8 cellular contexts compared by ENCODE assay signal in genomic region chr6:83221886-83222479, GRCh38. TPM values are rescaled to one million over a fixed set of nuclear protein-coding genes. Genes with fewer than 3 reads are reported as not detected.
DNase-seq lines count a peak whose midpoint lies in the region; ATAC-seq, FAIRE-seq and TF ChIP-seq lines count a peak whose summit lies in the region.

No MANE protein-coding gene starts in this region.

- peaks cover 3 to 12% of the 10 kb centered on the region in 2 donors for H3K4me1 ChIP-seq in thoracic aorta (ENCODE audit: control insufficient read depth in 1 of 2, low read depth in 2 of 2)

- in situ Hi-C loops in SK-MEL-5 (cut with HindIII; ENCODE audit: low pct_unique_long_range_greater_than_20kb, low sequenced_read_pairs): loop anchor here (25.0 kb wide), 1 partner anchor 290 kb away; the partner anchor contains the start of gene PRSS35

- peak; percentile 50 for TF ChIP-seq CTCF in thoracic aorta (IDR thresholded peaks at IDR 0.05)

- H3K27ac ChIP-seq in thoracic aorta: no peak overlapping the region

- no peaks in the 10 kb centered on the region for H3K36me3 ChIP-seq in thoracic aorta
- peaks cover 4% of the 10 kb centered on the region for H3K36me3 ChIP-seq in MG63

- DNase-seq in SHP77 (lab: John Stamatoyannopoulos, UW) (peak; percentile 15 to 16), SHP77 treated with DMSO at 0.1 percent for 48 hours (lab: John Stamatoyannopoulos, UW) (no peak), Kasumi-1 (lab: John Stamatoyannopoulos, UW) (peak; percentile 56 to 73), SK-MEL-5 (ENCODE audit: low read depth, low spot score) (peak; percentile 57), frontal cortex (ENCODE audit: low spot score in 2 of 2) (no peak), thoracic aorta (ENCODE audit: low spot score) (no peak), MG63 (no peak), ecto neural progenitor cell (ENCODE audit: low spot score) (no peak)

- ATAC-seq in thoracic aorta (ENCODE audit: insufficient number of reproducible peaks, low FRiP score, low read depth): no peak

- H3K27me3 ChIP-seq in thoracic aorta (replicated peaks; ENCODE audit: insufficient read depth) (no peaks in the 10 kb centered on the region), MG63 (no peaks in the 10 kb centered on the region)

- peak; percentile 81 for FAIRE-seq in frontal cortex (lab: Jason Lieb, UNC)

- H3K4me3 ChIP-seq in thoracic aorta: no peak overlapping the region
- no peak overlapping the region for H3K4me3 ChIP-seq in MG63

- H3K9me3 ChIP-seq in thoracic aorta (no peaks in the 10 kb centered on the region), MG63 (no peaks in the 10 kb centered on the region)

RNA-seq across cellular contexts. Expression of gene RWDD2A, which starts 28.8 kb away (rescaled TPM):
- total RNA-seq in SK-MEL-5 (2014; rRNA removed; shearing (Covaris generic)): 2.8 and 3.1 TPM in 2 replicates
- 2.4 and 3.4 TPM in 2 replicates for polyA plus RNA-seq in SK-MEL-5 (2015; cell fraction: cytosol; rRNA removed)
- 7.2 and 10.0 TPM in 2 replicates for polyA plus RNA-seq in SK-MEL-5 (2015; cell fraction: nucleus; rRNA removed)
- total RNA-seq in frontal cortex (11.4 TPM), thoracic aorta (1 to 10 TPM; 4.3 to 7.0 TPM)
- 1.6 and 1.7 TPM in 2 replicates for total RNA-seq in MG63 (2014; rRNA removed; shearing (Covaris generic); ENCODE audit: low replicate concordance)

RNA-seq across cellular contexts. Expression of gene PGM3, which starts 28.9 kb away (rescaled TPM):
- 27.0 and 27.2 TPM in 2 replicates for total RNA-seq in SK-MEL-5 (2014; rRNA removed; shearing (Covaris generic))
- 12.7 and 15.8 TPM in 2 replicates for polyA plus RNA-seq in SK-MEL-5 (2015; cell fraction: cytosol; rRNA removed)
- polyA plus RNA-seq in SK-MEL-5 (2015; cell fraction: nucleus; rRNA removed): 41.3 and 45.5 TPM in 2 replicates
- total RNA-seq in frontal cortex (40.8 TPM), thoracic aorta (10 to 100 TPM; 30.8 to 33.4 TPM)
- 52.7 and 109 TPM in 2 replicates for total RNA-seq in MG63 (2014; rRNA removed; shearing (Covaris generic); ENCODE audit: low replicate concordance)

Comparison
In these comparisons a context has a peak if more than half of its experiments do, and no peak if none do; other contexts are left out.
1. DNase-seq: peak in SHP77 (2 of 2), Kasumi-1 (2 of 2) and SK-MEL-5 (single experiment); none in SHP77 treated with DMSO at 0.1 percent for 48 hours (single experiment), frontal cortex (0 of 2), thoracic aorta (single experiment), MG63 (single experiment) and ecto neural progenitor cell (single experiment).